Comparison of ENCODE assay signal across 18 cellular contexts in the genomic region with DNA sequence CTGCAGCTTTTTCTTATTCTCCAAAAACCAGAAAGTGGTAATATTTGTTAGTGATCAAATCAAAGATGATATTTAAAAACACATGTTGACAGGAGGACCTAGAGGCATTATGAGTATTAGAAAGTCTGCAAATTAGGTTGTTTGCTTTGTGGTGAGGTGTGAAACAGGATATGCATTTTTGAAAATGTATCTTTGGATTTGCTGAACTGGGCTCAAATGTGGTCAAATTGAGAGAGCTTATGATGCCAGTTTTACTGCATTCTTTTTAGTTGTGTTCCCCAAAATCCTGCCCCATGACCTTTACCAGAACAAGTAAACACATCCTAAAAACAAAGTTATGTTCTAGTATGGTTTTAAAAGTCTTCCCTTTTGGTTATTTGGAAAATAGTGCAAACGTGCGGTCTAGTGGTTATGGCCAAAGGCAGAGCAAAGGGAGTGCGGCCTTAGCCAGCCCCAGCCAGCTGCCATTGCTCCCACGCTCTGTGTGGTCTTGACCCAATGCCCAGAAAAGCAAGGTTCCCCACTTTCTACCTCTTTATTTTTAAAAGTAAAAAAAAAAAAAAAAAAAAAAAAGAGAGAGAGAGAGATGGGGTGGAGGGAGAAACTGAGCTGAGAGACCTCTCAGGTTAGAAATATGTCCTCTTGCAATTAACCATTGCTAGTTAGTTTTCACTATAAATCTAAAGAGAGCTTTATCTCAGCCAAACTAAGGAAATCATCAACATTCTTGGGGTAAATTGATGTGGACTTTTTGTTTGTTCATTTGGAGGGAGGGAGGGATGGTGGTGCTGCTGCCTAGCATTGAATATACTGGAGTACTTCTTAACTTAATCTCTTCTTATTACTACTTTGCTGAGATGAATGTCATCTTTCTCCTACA.
"Had no signal": no experiment of that assay in that cellular context is flagged by ENCODE, and none has a peak within 500 bp of the region (broad histone marks: within the 10 kb centered on the region; RNA-seq: fewer than 3 reads in every experiment).

No MANE protein-coding gene starts in this region.

- H3K27ac ChIP-seq: ascending aorta, breast epithelium, stomach had no signal

- ATAC-seq: esophagus mucosa, left colon had no signal

- H3K4me1 ChIP-seq: breast epithelium had no signal

- FAIRE-seq: islet of Langerhans, small intestine had no signal

- DNase-seq: activated CD4-positive, alpha-beta T cell treated with anti-CD3 and anti-CD28 coated beads, Interleukin-2, amount 10 ng/mL, durations not matched to agents 24 days and 14 days; activated CD8-positive, alpha-beta memory T cell treated with anti-CD3 and anti-CD28 coated beads, Interleukin-2, amount 50 U/mL, for 4 hours; activated effector memory CD4-positive, alpha-beta T cell treated with Interleukin-2 at 50 U/mL for 16 hours; activated naive CD4-positive, alpha-beta T cell treated with anti-CD3 and anti-CD28 coated beads, Interleukin-2, amount 50 U/mL, for 16 hours; activated T-cell treated with anti-CD3 and anti-CD28 coated beads, Interleukin-2, amount 50 U/mL, for 48 hours; effector CD4-positive, alpha-beta T cell; left colon; occipital lobe; small intestine; stimulated activated CD4-positive, alpha-beta T cell treated with anti-CD3 and anti-CD28 coated beads, Interleukin-15, amount 100 ng/mL, for 24 hours; stimulated activated CD4-positive, alpha-beta T cell treated with anti-CD3 and anti-CD28 coated beads, Interleukin-4, amount 100 ng/mL, for 1 hour; stomach; T1000 had no signal

- H3K36me3 ChIP-seq: ascending aorta, breast epithelium, stomach had no signal

- H3K27me3 ChIP-seq: ascending aorta, breast epithelium, stomach had no signal

- H3K4me3 ChIP-seq: ascending aorta, breast epithelium, lung, stomach had no signal

- H3K9me3 ChIP-seq: ascending aorta, breast epithelium, stomach had no signal
